Comparison of ENCODE assay signal across 15 cellular contexts in genomic region chr2:170554278-170554955, GRCh38.
DNase-seq lines count a peak whose midpoint lies in the region; ATAC-seq and TF ChIP-seq lines count a peak whose summit lies in the region.
"Had no signal": no experiment of that assay in that cellular context is flagged by ENCODE, and none has a peak within 500 bp of the region (broad histone marks: within the 10 kb centered on the region; RNA-seq: fewer than 3 reads in every experiment).

No MANE protein-coding gene starts in this region.

- DNase-seq in AG09319 (ENCODE audit: extremely low read depth, low read depth) = peak; percentile 75
- DNase-seq in RWPE1 (ENCODE audit: low spot score) = peak; percentile 72
- DNase-seq in ovary = peak in 3 of 5 donors; percentile 19 to 42 (median 28)
- no peak for DNase-seq in mesothelial cell of epicardium (ENCODE audit: low spot score in 2 of 2, unreplicated experiment in 2 of 2)
- DNase-seq in GF-D8 (lab: John Stamatoyannopoulos, UW) = no peak
- no peak for DNase-seq in NCI-H1105 (lab: John Stamatoyannopoulos, UW)
- DNase-seq: activated CD4-positive, alpha-beta T cell treated with anti-CD3 and anti-CD28 coated beads, Interleukin-2, amount 10 ng/mL, durations not matched to agents 7 days and 5 days; activated naive CD4-positive, alpha-beta T cell; lower lobe of right lung; NCI-H2107; SHP77 treated with DMSO at 0.1 percent for 48 hours had no signal

- ATAC-seq in esophagus mucosa = peak; percentile 25
- no peak for ATAC-seq in HG03196 (IDR thresholded peaks at IDR 0.05; ENCODE audit: unreplicated experiment)
- ATAC-seq: lower lobe of right lung had no signal

- 36 to 51% (median 45%) methylated on average over 7 of the region's 7 CpGs for WGBS in ovary, 3 donors

- intact Hi-C loops in ovary (cut with DNase I) = no loop called here

- no peaks in the 10 kb centered on the region for H3K36me3 ChIP-seq in ovary
- H3K36me3 ChIP-seq: BLaER1, lower lobe of right lung had no signal

- peaks cover 11% of the 10 kb centered on the region for H3K9me3 Mint-ChIP-seq in mesothelial cell of epicardium

- POLR2A ChIA-PET in RWPE1 (lab: Yijun Ruan, JAX; ENCODE audit: low non-redundant PET) = no interaction called here

- no peak overlapping the region for H3K4me3 ChIP-seq in ovary
- H3K4me3 ChIP-seq: BLaER1, lower lobe of right lung, skin epidermis had no signal

- H3K27ac Mint-ChIP-seq in mesothelial cell of epicardium = no peak overlapping the region
- H3K27ac Mint-ChIP-seq: activated CD4-positive, alpha-beta T cell treated with anti-CD3 and anti-CD28 coated beads, Interleukin-2, amount 10 ng/mL, durations not matched to agents 7 days and 5 days had no signal

- H3K27ac ChIP-seq in RWPE1 (peak overlapping the region; percentile 85), ovary (no peak overlapping the region)
- H3K27ac ChIP-seq: BLaER1, lower lobe of right lung had no signal

- TF ChIP-seq EP300 in ovary (IDR thresholded peaks at IDR 0.05) = no peak

- no peaks in the 10 kb centered on the region for H3K4me1 Mint-ChIP-seq in mesothelial cell of epicardium
- H3K4me1 Mint-ChIP-seq: activated CD4-positive, alpha-beta T cell treated with anti-CD3 and anti-CD28 coated beads, Interleukin-2, amount 10 ng/mL, durations not matched to agents 7 days and 5 days had no signal

- H3K4me3 Mint-ChIP-seq in mesothelial cell of epicardium = no peak overlapping the region
- H3K4me3 Mint-ChIP-seq: activated CD4-positive, alpha-beta T cell treated with anti-CD3 and anti-CD28 coated beads, Interleukin-2, amount 10 ng/mL, durations not matched to agents 7 days and 5 days had no signal

- CTCF ChIA-PET in RWPE1 (lab: Yijun Ruan, JAX) = interaction anchor here (0.6 to 0.7 kb wide), 2 partner anchors 64 to 845 kb away, joined by 3 to 4 read pairs; no protein-coding TSS in a partner anchor

- H3K9me3 ChIP-seq in ovary = no peaks in the 10 kb centered on the region

- peaks cover 2% of the 10 kb centered on the region for H3K27me3 Mint-ChIP-seq in mesothelial cell of epicardium (ENCODE audit: low read depth)

- peaks cover 10% of the 10 kb centered on the region for H3K36me3 Mint-ChIP-seq in mesothelial cell of epicardium

- peaks cover 4% of the 10 kb centered on the region for H3K4me1 ChIP-seq in ovary (ENCODE audit: insufficient read depth)
- H3K4me1 ChIP-seq: BLaER1, lower lobe of right lung had no signal

- TF ChIP-seq CTCF in AG09319 (IDR thresholded peaks at IDR 0.05; ENCODE audit: low read depth, low read length) (no peak), RWPE1 (conservative IDR thresholded peaks at IDR 0.05; ENCODE audit: low read depth) (no peak), ovary (IDR thresholded peaks at IDR 0.05) (no peak), mesothelial cell of epicardium (IDR thresholded peaks at IDR 0.05; ENCODE audit: unreplicated experiment) (no peak)

- no peak for TF ChIP-seq POLR2A in ovary (IDR thresholded peaks at IDR 0.05)

- no peaks in the 10 kb centered on the region for H3K27me3 ChIP-seq in ovary
- H3K27me3 ChIP-seq: BLaER1 had no signal

Comparison
In these comparisons a context has a peak if more than half of its experiments do, and no peak if none do; other contexts are left out.
1. DNase-seq: peak in AG09319 (single experiment), RWPE1 (single experiment) and ovary (3 of 5); none in mesothelial cell of epicardium (0 of 2), GF-D8 (single experiment) and NCI-H1105 (single experiment).